ENCODE assay signal across 10 cellular contexts in the genomic region with DNA sequence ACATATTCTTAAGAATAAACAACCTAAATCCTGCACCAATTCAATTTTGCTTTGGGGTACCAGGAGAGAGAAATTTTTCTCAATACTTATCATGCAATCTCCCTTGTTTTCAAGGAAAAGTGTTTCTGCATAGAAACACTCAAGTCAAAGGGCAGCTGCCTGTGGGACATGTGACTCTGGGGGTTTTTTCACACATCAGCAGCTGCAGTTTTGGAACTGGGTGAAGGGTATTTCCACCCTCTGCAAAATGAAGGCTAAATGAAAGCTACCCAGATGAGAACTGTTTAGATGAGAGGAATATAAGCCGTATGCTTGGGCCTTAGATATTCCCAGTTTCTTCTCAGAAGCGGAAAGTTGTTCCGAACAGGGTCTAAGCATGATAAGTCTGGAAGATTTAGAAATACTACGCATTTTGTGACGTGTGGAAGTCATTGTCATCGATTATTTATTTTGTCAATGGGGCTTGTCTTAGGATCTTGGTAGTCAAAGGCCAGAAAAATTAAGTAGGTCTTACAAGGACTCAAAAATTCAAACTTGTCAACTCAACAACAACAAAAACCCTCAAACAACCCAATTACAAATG.
DNase-seq lines count a peak whose midpoint lies in the region; ATAC-seq, FAIRE-seq and TF ChIP-seq lines count a peak whose summit lies in the region.
"Had no signal": no experiment of that assay in that cellular context is flagged by ENCODE, and none has a peak within 500 bp of the region (broad histone marks: within the 10 kb centered on the region; RNA-seq: fewer than 3 reads in every experiment).

No MANE protein-coding gene starts in this region.

- H3K36me3 ChIP-seq in GM12878 (ENCODE audit: control insufficient read depth in 2 of 2, insufficient read depth in 2 of 2, low read length in 1 of 2): no peaks in the 10 kb centered on the region
- H3K36me3 ChIP-seq: HAP-1 had no signal

- H3K4me3 ChIP-seq in GM12878 (no peak overlapping the region), right cardiac atrium (ENCODE audit: low read length) (no peak overlapping the region)
- H3K4me3 ChIP-seq: HAP-1 had no signal

- TF ChIP-seq RAD21 in GM12878 (IDR thresholded peaks at IDR 0.05; ENCODE audit: insufficient read depth, low read depth, low read length): no peak

- H3K27me3 ChIP-seq in GM12878 (replicated peaks in 1 of 2; ENCODE audit: control insufficient read depth in 2 of 2, insufficient read depth in 2 of 2, low read length in 1 of 2) (no peaks in the 10 kb centered on the region), right cardiac atrium (ENCODE audit: control insufficient read depth, insufficient read depth) (no peaks in the 10 kb centered on the region)

- in situ Hi-C loops in GM12878 (cut with MboI): no loop called here

- CTCF ChIA-PET in GM12878 (lab: Yijun Ruan, JAX): interaction anchor here (0.7 to 2.5 kb wide), 12 partner anchors 9 to 244 kb away, joined by 3 to 10 read pairs (median 4); a partner anchor contains a TSS

- RAD21 ChIA-PET in GM12878 (lab: Charles Lee; ENCODE audit: unreplicated experiment): interaction anchor here (0.8 to 2.1 kb wide), 18 partner anchors 15 to 240 kb away, joined by 3 to 18 read pairs (median 4); no protein-coding TSS in a partner anchor

- intact Hi-C loops in GM12878 (cut with micrococcal nuclease; ENCODE audit: unreplicated experiment) (loop anchor here (2.0 to 10.0 kb wide), 5 partner anchors 64 to 244 kb away; a partner anchor contains a TSS), right cardiac atrium (cut with DNase I) (no loop called here), left colon (cut with DNase I, micrococcal nuclease) (no loop called here)

- H3K4me1 ChIP-seq in GM12878 (ENCODE audit: control insufficient read depth, insufficient read depth, low read length): peaks cover 22% of the 10 kb centered on the region
- H3K4me1 ChIP-seq in right cardiac atrium (ENCODE audit: control insufficient read depth, insufficient read depth, low read length): no peaks in the 10 kb centered on the region
- H3K4me1 ChIP-seq: HAP-1 had no signal

- peak overlapping the region; percentile 72 for H3K27ac ChIP-seq in GM12878 (ENCODE audit: control insufficient read depth, insufficient read depth)
- no peak overlapping the region for H3K27ac ChIP-seq in right cardiac atrium (ENCODE audit: low read length)

- peak; percentile 83 for ATAC-seq in GM18502 (IDR thresholded peaks at IDR 0.05; ENCODE audit: poor library complexity, unreplicated experiment)
- peak; percentile 60 for ATAC-seq in GM21367 (IDR thresholded peaks at IDR 0.05; ENCODE audit: unreplicated experiment)
- peak; percentile 63 for ATAC-seq in HG03025 (IDR thresholded peaks at IDR 0.05; ENCODE audit: low FRiP score, unreplicated experiment)
- peak; percentile 95 for ATAC-seq in GM12878
- no peak for ATAC-seq in right cardiac atrium
- ATAC-seq in left colon: no peak

- no peak for TF ChIP-seq POLR2A in GM12878 (IDR thresholded peaks at IDR 0.05; ENCODE audit: low read depth, low read length)

- POLR2A ChIA-PET in GM12878 (lab: Charles Lee): interaction anchor here (0.7 to 2.0 kb wide), 10 partner anchors 9 to 281 kb away, joined by 3 to 5 read pairs (median 4); a partner anchor contains a TSS

- no peak overlapping the region for H3K27ac Mint-ChIP-seq in endothelial cell (ENCODE audit: unreplicated experiment)

- peak overlapping the region; percentile 24 for H3K4me2 ChIP-seq in GM12878 (ENCODE audit: control insufficient read depth, insufficient read depth)

- H3K9ac ChIP-seq in GM12878 (ENCODE audit: control insufficient read depth, insufficient read depth, low read length): no peak overlapping the region

- H3K9me3 Mint-ChIP-seq in endothelial cell (ENCODE audit: unreplicated experiment): no peaks in the 10 kb centered on the region

- TF ChIP-seq CTCF in GM12878 (IDR thresholded peaks at IDR 0.05 in 2 of 3, conservative IDR thresholded peaks at IDR 0.05 in 1 of 3; ENCODE audit: control insufficient read depth in 2 of 3, extremely low read depth in 1 of 3, insufficient read depth in 1 of 3, low read depth in 3 of 3, low read length in 3 of 3): no peak
- no peak for TF ChIP-seq CTCF in endothelial cell (IDR thresholded peaks at IDR 0.05; ENCODE audit: unreplicated experiment)

- DNase-seq in GM12878 (ENCODE audit: low read depth, low spot score) (peak; percentile 69), endothelial cell (ENCODE audit: low spot score) (no peak), right cardiac atrium (no peak), SHP77 treated with DMSO at 0.1 percent for 48 hours (lab: John Stamatoyannopoulos, UW) (no peak), left colon (no peak)

- peaks cover 5% of the 10 kb centered on the region for H3K4me1 Mint-ChIP-seq in endothelial cell (ENCODE audit: unreplicated experiment)

- SMC1A ChIA-PET in GM12878 (lab: Charles Lee; ENCODE audit: uncharacterized antibody, unreplicated experiment): interaction anchor here (0.8 to 2.9 kb wide), 28 partner anchors 9 to 244 kb away, joined by 3 to 14 read pairs (median 5); a partner anchor contains a TSS

- FAIRE-seq in GM12878 (lab: Jason Lieb, UNC): no peak
- FAIRE-seq: endothelial cell of umbilical vein had no signal

- H3K4me3 Mint-ChIP-seq in endothelial cell (ENCODE audit: unreplicated experiment): no peak overlapping the region

- peak in 1 of 2 experiments; percentile 62; a peak in 1 of 4 replicates for TF ChIP-seq EP300 in GM12878 (IDR thresholded peaks at IDR 0.05; ENCODE audit: borderline replicate concordance in 1 of 2, control insufficient read depth in 1 of 2, low read depth in 2 of 2, low read length in 2 of 2)

- no TSS peak for BruUV-seq in GM12878 (replicated peaks; lab: Mats Ljungman, UMichigan)

- peaks cover 4% of the 10 kb centered on the region for H3K27me3 Mint-ChIP-seq in endothelial cell (ENCODE audit: unreplicated experiment)

- H3K9me3 ChIP-seq in GM12878 (replicated peaks; ENCODE audit: control insufficient read depth, insufficient read depth, low read length) (peaks cover 7% of the 10 kb centered on the region; the same call in 2 of the 3 replicates), right cardiac atrium (ENCODE audit: control insufficient read depth, low read length) (no peaks in the 10 kb centered on the region)
- H3K9me3 ChIP-seq: HAP-1 had no signal

- H2AFZ ChIP-seq in GM12878 (ENCODE audit: control insufficient read depth, low read depth, low read length): peak overlapping the region; percentile 31

- no peaks in the 10 kb centered on the region for H3K36me3 Mint-ChIP-seq in endothelial cell (ENCODE audit: low read depth, unreplicated experiment)

- no peaks in the 10 kb centered on the region for H4K20me1 ChIP-seq in GM12878 (ENCODE audit: control insufficient read depth, insufficient read depth)

- WGBS in GM12878 (ENCODE audit: insufficient coverage, insufficient replicate concordance, low lambda C conversion rate, missing lambda C conversion rate): 54% methylated on average over 6 of the region's 6 CpGs
- 91% methylated on average over 6 of the region's 6 CpGs for WGBS in right cardiac atrium

- no peaks in the 10 kb centered on the region for H3K79me2 ChIP-seq in GM12878 (ENCODE audit: control insufficient read depth, insufficient read depth, low read length)

TF ChIP-seq in GM12878, 131 proteins besides CTCF, POLR2A, EP300 and RAD21 (continues in another document):
- TF ChIP-seq IKZF2 (IDR thresholded peaks at IDR 0.05): peak in 1 of 2 experiments; percentile 36; a peak in 2 of 4 replicates
- TF ChIP-seq BHLHE40 (IDR thresholded peaks at IDR 0.05; ENCODE audit: borderline replicate concordance in 1 of 2, low read depth in 2 of 2, low read length in 1 of 2): peak; percentile 51 to 79
- TF ChIP-seq, protein P1, sequence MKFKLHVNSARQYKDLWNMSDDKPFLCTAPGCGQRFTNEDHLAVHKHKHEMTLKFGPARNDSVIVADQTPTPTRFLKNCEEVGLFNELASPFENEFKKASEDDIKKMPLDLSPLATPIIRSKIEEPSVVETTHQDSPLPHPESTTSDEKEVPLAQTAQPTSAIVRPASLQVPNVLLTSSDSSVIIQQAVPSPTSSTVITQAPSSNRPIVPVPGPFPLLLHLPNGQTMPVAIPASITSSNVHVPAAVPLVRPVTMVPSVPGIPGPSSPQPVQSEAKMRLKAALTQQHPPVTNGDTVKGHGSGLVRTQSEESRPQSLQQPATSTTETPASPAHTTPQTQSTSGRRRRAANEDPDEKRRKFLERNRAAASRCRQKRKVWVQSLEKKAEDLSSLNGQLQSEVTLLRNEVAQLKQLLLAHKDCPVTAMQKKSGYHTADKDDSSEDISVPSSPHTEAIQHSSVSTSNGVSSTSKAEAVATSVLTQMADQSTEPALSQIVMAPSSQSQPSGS (IDR thresholded peaks at IDR 0.05; ENCODE audit: low read length): no peak
- TF ChIP-seq, protein P2, sequence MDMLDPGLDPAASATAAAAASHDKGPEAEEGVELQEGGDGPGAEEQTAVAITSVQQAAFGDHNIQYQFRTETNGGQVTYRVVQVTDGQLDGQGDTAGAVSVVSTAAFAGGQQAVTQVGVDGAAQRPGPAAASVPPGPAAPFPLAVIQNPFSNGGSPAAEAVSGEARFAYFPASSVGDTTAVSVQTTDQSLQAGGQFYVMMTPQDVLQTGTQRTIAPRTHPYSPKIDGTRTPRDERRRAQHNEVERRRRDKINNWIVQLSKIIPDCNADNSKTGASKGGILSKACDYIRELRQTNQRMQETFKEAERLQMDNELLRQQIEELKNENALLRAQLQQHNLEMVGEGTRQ (IDR thresholded peaks at IDR 0.05; ENCODE audit: borderline replicate concordance, low read depth, low read length): peak; percentile 74
- peak; percentile 87 for TF ChIP-seq RELA (IDR thresholded peaks at IDR 0.05; ENCODE audit: borderline replicate concordance, partially characterized antibody)
- peak; percentile 77; the same call in 1 of the 2 replicates for TF ChIP-seq CBX5 (IDR thresholded peaks at IDR 0.05; ENCODE audit: low read depth)
- TF ChIP-seq NFIC (IDR thresholded peaks at IDR 0.05; ENCODE audit: low read depth, low read length): peak; percentile 68; the same call in 1 of the 2 replicates
- TF ChIP-seq SPI1 (IDR thresholded peaks at IDR 0.05; ENCODE audit: borderline replicate concordance, insufficient read depth, low read depth, low read length): no peak
- TF ChIP-seq, protein P3, sequence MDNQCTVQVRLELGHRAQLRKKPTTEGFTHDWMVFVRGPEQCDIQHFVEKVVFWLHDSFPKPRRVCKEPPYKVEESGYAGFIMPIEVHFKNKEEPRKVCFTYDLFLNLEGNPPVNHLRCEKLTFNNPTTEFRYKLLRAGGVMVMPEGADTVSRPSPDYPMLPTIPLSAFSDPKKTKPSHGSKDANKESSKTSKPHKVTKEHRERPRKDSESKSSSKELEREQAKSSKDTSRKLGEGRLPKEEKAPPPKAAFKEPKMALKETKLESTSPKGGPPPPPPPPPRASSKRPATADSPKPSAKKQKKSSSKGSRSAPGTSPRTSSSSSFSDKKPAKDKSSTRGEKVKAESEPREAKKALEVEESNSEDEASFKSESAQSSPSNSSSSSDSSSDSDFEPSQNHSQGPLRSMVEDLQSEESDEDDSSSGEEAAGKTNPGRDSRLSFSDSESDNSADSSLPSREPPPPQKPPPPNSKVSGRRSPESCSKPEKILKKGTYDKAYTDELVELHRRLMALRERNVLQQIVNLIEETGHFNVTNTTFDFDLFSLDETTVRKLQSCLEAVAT (IDR thresholded peaks at IDR 0.05): peak; percentile 99
- peak; percentile 42; the same call in 1 of the 2 replicates for TF ChIP-seq TCF3 (IDR thresholded peaks at IDR 0.05; ENCODE audit: borderline replicate concordance, insufficient read depth, low read depth, low read length)

Comparison
In these comparisons a context has a peak if more than half of its experiments do, and no peak if none do; other contexts are left out.
1. ATAC-seq: peak in GM18502 (single experiment), GM21367 (single experiment), HG03025 (single experiment) and GM12878 (single experiment); none in right cardiac atrium (0 of 2) and left colon (single experiment).